ENCODE assay signal across 8 cellular contexts in genomic region chr10:99732033-99732912, GRCh38. TPM values are rescaled to one million over a fixed set of nuclear protein-coding genes. Genes with fewer than 3 reads are reported as not detected.
DNase-seq lines count a peak whose midpoint lies in the region; ATAC-seq and TF ChIP-seq lines count a peak whose summit lies in the region.

Gene COX15, minus strand, starts transcription at chr10:99732127. Its CDS starts 78 bp downstream, at chr10:99732049.
Gene CUTC, plus strand, starts transcription at chr10:99732234. Its CDS starts 115 bp downstream, at chr10:99732349.

- peak; percentile 86 for DNase-seq in GM12864 (ENCODE audit: low read depth)
- DNase-seq in NCI-H1105 (lab: John Stamatoyannopoulos, UW): peak; percentile 88
- DNase-seq in SKM-1 treated with dmso at 0.1 percent for 144 hours (lab: John Stamatoyannopoulos, UW; ENCODE audit: unreplicated experiment): peak; percentile 97
- peak; percentile 97 for DNase-seq in glomerular visceral epithelial cell (ENCODE audit: extremely low spot score)
- peak; percentile 84 for DNase-seq in omental fat pad (ENCODE audit: low spot score)
- DNase-seq in testis: peak; percentile 97

- no peaks in the 10 kb centered on the region for H3K27me3 ChIP-seq in testis

- H3K27me3 Mint-ChIP-seq in activated naive CD8-positive, alpha-beta T cell: no peaks in the 10 kb centered on the region

- H3K4me1 ChIP-seq in testis: peaks cover 11% of the 10 kb centered on the region

- H3K36me3 Mint-ChIP-seq in activated naive CD8-positive, alpha-beta T cell: peaks cover 7% of the 10 kb centered on the region

- intact Hi-C loops in testis (cut with DNase I; ENCODE audit: low total_unique reads): no loop called here

- TF ChIP-seq CTCF in GM12864 (IDR thresholded peaks at IDR 0.05; ENCODE audit: low read depth, low read length, missing control alignments) (peak; percentile 65), omental fat pad (IDR thresholded peaks at IDR 0.05) (no peak), testis (IDR thresholded peaks at IDR 0.05) (peak in 1 of 3 experiments; percentile 44)

- no peaks in the 10 kb centered on the region for H3K9me3 ChIP-seq in testis

- peak within 1 kb of the TSS; percentile 99 for H3K4me3 Mint-ChIP-seq in activated naive CD8-positive, alpha-beta T cell

- TF ChIP-seq POLR2A in testis (IDR thresholded peaks at IDR 0.05): no peak

- H3K4me1 Mint-ChIP-seq in activated naive CD8-positive, alpha-beta T cell (ENCODE audit: low read depth): peaks cover 45% of the 10 kb centered on the region

- H3K27ac Mint-ChIP-seq in activated naive CD8-positive, alpha-beta T cell: peak within 1 kb of the TSS; percentile 99

- H3K9me3 Mint-ChIP-seq in activated naive CD8-positive, alpha-beta T cell (ENCODE audit: low read depth): no peaks in the 10 kb centered on the region

- peak; percentile 89 for ATAC-seq in HG02642 (IDR thresholded peaks at IDR 0.05; ENCODE audit: poor library complexity, unreplicated experiment)
- ATAC-seq in omental fat pad (ENCODE audit: low FRiP score): peak; percentile 96

- WGBS in testis, 2 donors: 1 to 2% methylated on average over 21 to 76 of the region's 76 CpGs

- H3K27ac ChIP-seq in testis: peak within 1 kb of the TSS; percentile 95 to 98

- H3K4me3 ChIP-seq in GM12864 (ENCODE audit: low read depth, low read length) (peak within 1 kb of the TSS; percentile 81), testis (peak within 1 kb of the TSS; percentile 88 to 98)

- no peaks in the 10 kb centered on the region for H3K36me3 ChIP-seq in testis (ENCODE audit: low read depth, missing control alignments)

RNA-seq across cellular contexts. Expression of gene COX15, which starts in this region (rescaled TPM):
- total RNA-seq in omental fat pad: 10 to 100 TPM; 16.8 to 37.7 (median 32.8) TPM
- total RNA-seq in testis: 10 to 100 TPM; 45.8 to 47.4 TPM
- polyA plus RNA-seq in testis (ENCODE audit: insufficient read depth, low read depth, low replicate concordance): 30.0 TPM

RNA-seq across cellular contexts. Expression of gene CUTC, which starts in this region (rescaled TPM):
- 10 to 100 TPM; 29.7 to 57.5 (median 42.0) TPM for total RNA-seq in omental fat pad
- total RNA-seq in testis: 10 to 100 TPM; 35.7 to 42.4 TPM
- 98.5 TPM for polyA plus RNA-seq in testis (ENCODE audit: insufficient read depth, low read depth, low replicate concordance)

Comparison
In these comparisons a context has a peak if more than half of its experiments do, and no peak if none do; other contexts are left out.
1. Peak in every context shown above with its lines: DNase-seq, ATAC-seq, H3K4me3 ChIP-seq and H3K27ac ChIP-seq.